In genomic region chr6:159107451-159108260, GRCh38 we compare ENCODE assay signal across 8 cellular contexts.
A peak's percentile ranks its signal among the peaks of the same experiment; 100 is the strongest.
DNase-seq lines count a peak whose midpoint lies in the region; FAIRE-seq and TF ChIP-seq lines count a peak whose summit lies in the region.

No MANE protein-coding gene starts in this region.

- H3K27me3 ChIP-seq in small intestine (ENCODE audit: control insufficient read depth in 2 of 2, insufficient read depth in 2 of 2, low read length in 2 of 2) (no peaks in the 10 kb centered on the region), prostate gland (replicated peaks; ENCODE audit: insufficient read depth) (no peaks in the 10 kb centered on the region), breast epithelium (no peaks in the 10 kb centered on the region)

- intact Hi-C loops in prostate gland (cut with DNase I) (loop anchor here (10.0 kb wide), 2 partner anchors 103 to 403 kb away; partner anchors contain the start of gene RSPH3), breast epithelium (cut with DNase I; ENCODE audit: low total_unique reads) (no loop called here)

- H3K4me3 ChIP-seq in GM08714 (ENCODE audit: low read length) (peak overlapping the region; percentile 31; the same call in 1 of the 2 replicates), small intestine (ENCODE audit: low read depth in 1 of 2, low read length in 2 of 2) (no peak overlapping the region), prostate gland (no peak overlapping the region), breast epithelium (no peak overlapping the region)

- H3K27ac Mint-ChIP-seq in activated naive CD4-positive, alpha-beta T cell treated with anti-CD3 and anti-CD28 coated beads, Interleukin-2, amount 10 ng/mL, durations not matched to agents 7 days and 5 days = peak overlapping the region; percentile 90

- H3K27ac ChIP-seq in small intestine (ENCODE audit: low read depth in 1 of 2, low read length in 1 of 2) (peak overlapping the region; percentile 23 to 53), prostate gland (no peak overlapping the region), breast epithelium (peak overlapping the region in 1 of 2 donors; percentile 36)

- H3K4me1 ChIP-seq in small intestine (ENCODE audit: control insufficient read depth in 2 of 2, insufficient read depth in 1 of 2, low read depth in 1 of 2, low read length in 1 of 2) (no peaks in the 10 kb centered on the region), prostate gland (replicated peaks) (no peaks in the 10 kb centered on the region), breast epithelium (peaks cover 3 to 14% of the 10 kb centered on the region in 2 donors)

- H3K4me3 Mint-ChIP-seq in activated naive CD4-positive, alpha-beta T cell treated with anti-CD3 and anti-CD28 coated beads, Interleukin-2, amount 10 ng/mL, durations not matched to agents 7 days and 5 days = peak overlapping the region; percentile 49

- FAIRE-seq in small intestine (lab: Jason Lieb, UNC) = no peak

- no peaks in the 10 kb centered on the region for H3K27me3 Mint-ChIP-seq in activated naive CD4-positive, alpha-beta T cell treated with anti-CD3 and anti-CD28 coated beads, Interleukin-2, amount 10 ng/mL, durations not matched to agents 7 days and 5 days

- no peaks in the 10 kb centered on the region for H3K36me3 Mint-ChIP-seq in activated naive CD4-positive, alpha-beta T cell treated with anti-CD3 and anti-CD28 coated beads, Interleukin-2, amount 10 ng/mL, durations not matched to agents 7 days and 5 days

- H3K4me1 Mint-ChIP-seq in activated naive CD4-positive, alpha-beta T cell treated with anti-CD3 and anti-CD28 coated beads, Interleukin-2, amount 10 ng/mL, durations not matched to agents 7 days and 5 days = peaks cover 76% of the 10 kb centered on the region

- DNase-seq in NCI-H774 (lab: John Stamatoyannopoulos, UW) (peak; percentile 71), small intestine (peak; percentile 38), NCI-H2029 treated with DMSO at 0.1 percent for 48 hours (lab: John Stamatoyannopoulos, UW) (no peak), prostate gland (ENCODE audit: low spot score) (no peak), globus pallidus (ENCODE audit: low spot score) (no peak), breast epithelium (ENCODE audit: low spot score in 2 of 2) (no peak)
- DNase-seq in activated naive CD4-positive, alpha-beta T cell treated with anti-CD3 and anti-CD28 coated beads, Interleukin-2, amount 10 ng/mL, durations not matched to agents 7 days and 5 days = peak; percentile 74

- no peak for TF ChIP-seq CTCF in prostate gland (IDR thresholded peaks at IDR 0.05)
- TF ChIP-seq CTCF in breast epithelium (IDR thresholded peaks at IDR 0.05) = no peak

- 63 to 82% (median 69%) methylated on average over 19 of the region's 19 CpGs for WGBS in small intestine, 3 donors
- WGBS in prostate gland = 55% methylated on average over 19 of the region's 19 CpGs

- H3K36me3 ChIP-seq in small intestine (ENCODE audit: control insufficient read depth in 2 of 2, insufficient read depth in 2 of 2, low read length in 2 of 2) (no peaks in the 10 kb centered on the region), prostate gland (no peaks in the 10 kb centered on the region), breast epithelium (no peaks in the 10 kb centered on the region)

- no peaks in the 10 kb centered on the region for H3K9me3 Mint-ChIP-seq in activated naive CD4-positive, alpha-beta T cell treated with anti-CD3 and anti-CD28 coated beads, Interleukin-2, amount 10 ng/mL, durations not matched to agents 7 days and 5 days

- CTCF ChIA-PET in activated naive CD4-positive, alpha-beta T cell treated with anti-CD3 and anti-CD28 coated beads, Interleukin-2, amount 10 ng/mL, durations not matched to agents 7 days and 5 days (lab: Charles Lee) = interaction anchor here (0.6 to 13.3 kb wide), 9 partner anchors 25 to 101 kb away, joined by 3 to 317 read pairs (median 5); partner anchors contain the start of genes RSPH3 and TAGAP

- TF ChIP-seq POLR2A in prostate gland (IDR thresholded peaks at IDR 0.05) (no peak), breast epithelium (IDR thresholded peaks at IDR 0.05) (no peak)

- H3K9me3 ChIP-seq in small intestine (ENCODE audit: control insufficient read depth, low read depth) (no peaks in the 10 kb centered on the region), prostate gland (no peaks in the 10 kb centered on the region), breast epithelium (no peaks in the 10 kb centered on the region)

Comparison
In these comparisons a context has a peak if more than half of its experiments do, and no peak if none do; other contexts are left out.
1. DNase-seq: peak in NCI-H774 (single experiment), activated naive CD4-positive, alpha-beta T cell treated with anti-CD3 and anti-CD28 coated beads, Interleukin-2, amount 10 ng/mL, durations not matched to agents 7 days and 5 days (single experiment) and small intestine (single experiment); none in NCI-H2029 treated with DMSO at 0.1 percent for 48 hours (single experiment), prostate gland (single experiment), globus pallidus (single experiment) and breast epithelium (0 of 2).
2. H3K27ac ChIP-seq: peak in small intestine (2 of 2); none in prostate gland (0 of 2).